ENCODE assay signal across 35 cellular contexts in the genomic region with DNA sequence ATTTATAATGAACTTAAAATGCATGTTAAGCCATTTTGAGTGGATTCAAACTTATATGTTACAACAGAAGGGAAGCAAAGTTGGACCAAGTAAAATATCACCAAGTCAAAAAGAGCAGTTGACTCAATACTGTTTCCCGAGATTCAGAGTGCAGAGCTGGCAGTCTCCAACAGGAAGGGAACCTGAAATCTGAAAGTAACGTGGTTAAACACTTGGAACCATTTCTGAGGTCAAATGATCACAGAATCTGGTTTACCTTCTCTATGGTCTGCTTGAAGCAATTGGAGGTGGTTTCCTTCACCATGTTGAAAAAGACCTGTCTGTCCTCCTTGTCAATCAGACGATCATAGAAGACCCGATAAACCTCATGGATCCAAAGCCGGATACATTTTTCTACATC.
"Had no signal": no experiment of that assay in that cellular context is flagged by ENCODE, and none has a peak within 500 bp of the region (broad histone marks: within the 10 kb centered on the region; RNA-seq: fewer than 3 reads in every experiment).

No MANE protein-coding gene starts in this region.

- DNase-seq: activated B cell treated with CpG ODN at 0.5 μM for 24 hours; activated CD4-positive, alpha-beta memory T cell treated with anti-CD3 and anti-CD28 coated beads for 36 hours; activated CD4-positive, alpha-beta T cell treated with anti-CD3 and anti-CD28 coated beads for 4 hours; activated CD4-positive, alpha-beta T cell treated with anti-CD3 and anti-CD28 coated beads, Interleukin-2, amount 10 ng/mL, durations not matched to agents 24 days and 14 days; activated CD4-positive, alpha-beta T cell treated with anti-CD3 and anti-CD28 coated beads, Interleukin-2, amount 50 U/mL, for 1 hour; activated CD4-positive, alpha-beta T cell treated with anti-CD3 and anti-CD28 coated beads, Interleukin-2, amount 50 U/mL, for 4 hours; activated CD4-positive, CD25-positive, alpha-beta regulatory T cell treated with anti-CD3 and anti-CD28 coated beads, Interleukin-2, amount 50 U/mL, for 72 hours; activated CD8-positive, alpha-beta memory T cell treated with anti-CD3 and anti-CD28 coated beads, Interleukin-2, amount 50 U/mL, for 4 hours; activated CD8-positive, alpha-beta T cell treated with anti-CD3 and anti-CD28 coated beads for 36 hours; activated effector memory CD4-positive, alpha-beta T cell treated with Interleukin-2 at 50 U/mL for 16 hours; activated gamma-delta T cell; activated naive CD4-positive, alpha-beta T cell treated with anti-CD3 and anti-CD28 coated beads, Interleukin-2, amount 10 ng/mL, durations not matched to agents 7 days and 5 days; activated naive CD4-positive, alpha-beta T cell treated with Interleukin-2 at 50 U/mL for 16 hours; activated naive CD8-positive, alpha-beta T cell treated with anti-CD3 and anti-CD28 coated beads, Interleukin-2, amount 10 ng/mL, durations not matched to agents 7 days and 5 days; activated naive CD8-positive, alpha-beta T cell treated with anti-CD3 and anti-CD28 coated beads, Interleukin-2, amount 50 U/mL, for 24 hours; activated T-cell treated with anti-CD3 and anti-CD28 coated beads for 4 hours; activated T-cell treated with anti-CD3 and anti-CD28 coated beads, Interleukin-2, amount 50 U/mL, for 24 hours; activated T-cell treated with anti-CD3 and anti-CD28 coated beads, Interleukin-2, amount 50 U/mL, for 48 hours; amygdala; anterior cingulate cortex; caudate nucleus; cerebellar nuclear complex; T-helper 1 cell; T-helper 2 cell; T-helper 9 cell had no signal

- H3K27me3 ChIP-seq: ascending aorta, cardiac muscle cell had no signal

- H3K27ac Mint-ChIP-seq: activated B cell treated with CpG ODN at 0.5 μM for 24 hours; activated CD4-positive, alpha-beta memory T cell treated with anti-CD3 and anti-CD28 coated beads for 36 hours; activated CD4-positive, alpha-beta T cell treated with anti-CD3 and anti-CD28 coated beads, Interleukin-2, amount 10 ng/mL, durations not matched to agents 24 days and 14 days; activated CD8-positive, alpha-beta T cell treated with anti-CD3 and anti-CD28 coated beads for 36 hours; activated naive CD4-positive, alpha-beta T cell treated with anti-CD3 and anti-CD28 coated beads, Interleukin-2, amount 10 ng/mL, durations not matched to agents 7 days and 5 days; activated naive CD4-positive, alpha-beta T cell treated with anti-CD3 and anti-CD28 coated beads, Interleukin-2, amount 50 U/mL, for 24 hours; activated naive CD8-positive, alpha-beta T cell; activated naive CD8-positive, alpha-beta T cell treated with anti-CD3 and anti-CD28 coated beads, Interleukin-2, amount 10 ng/mL, durations not matched to agents 7 days and 5 days; activated naive CD8-positive, alpha-beta T cell treated with anti-CD3 and anti-CD28 coated beads, Interleukin-2, amount 50 U/mL, for 24 hours; activated T-cell treated with anti-CD3 and anti-CD28 coated beads, Interleukin-2, amount 50 U/mL, for 24 hours; activated T-helper 2 cell treated with anti-CD3 and anti-CD28 coated beads, Interferon-gamma antibody, Interleukin-2, Interleukin-4, amounts not matched to agents 10 μg/mL and 5 μg/mL and 100 μg/mL, durations not matched to agents 14 hours and 24 hours and 36 hours; brain; T-helper 1 cell treated with Interleukin-12 subunit alpha and Interleukin-12 subunit beta and Interleukin-4 antibody, amounts not matched to agents 30 μg/mL and 1 μg/mL, for 36 hours; T-helper 2 cell treated with Interferon-gamma antibody and Interleukin-4, amounts not matched to agents 5 μg/mL and 100 μg/mL, for 36 hours had no signal

- H3K9me3 ChIP-seq: ascending aorta had no signal

- H3K4me3 Mint-ChIP-seq: activated B cell treated with CpG ODN at 0.5 μM for 24 hours; activated CD4-positive, alpha-beta memory T cell treated with anti-CD3 and anti-CD28 coated beads for 36 hours; activated CD4-positive, alpha-beta T cell treated with anti-CD3 and anti-CD28 coated beads, Interleukin-2, amount 10 ng/mL, durations not matched to agents 24 days and 14 days; activated CD8-positive, alpha-beta T cell treated with anti-CD3 and anti-CD28 coated beads for 36 hours; activated naive CD4-positive, alpha-beta T cell treated with anti-CD3 and anti-CD28 coated beads, Interleukin-2, amount 10 ng/mL, durations not matched to agents 7 days and 5 days; activated naive CD4-positive, alpha-beta T cell treated with anti-CD3 and anti-CD28 coated beads, Interleukin-2, amount 50 U/mL, for 24 hours; activated naive CD8-positive, alpha-beta T cell; activated naive CD8-positive, alpha-beta T cell treated with anti-CD3 and anti-CD28 coated beads, Interleukin-2, amount 10 ng/mL, durations not matched to agents 7 days and 5 days; activated naive CD8-positive, alpha-beta T cell treated with anti-CD3 and anti-CD28 coated beads, Interleukin-2, amount 50 U/mL, for 24 hours; activated T-cell treated with anti-CD3 and anti-CD28 coated beads, Interleukin-2, amount 50 U/mL, for 24 hours; brain; central memory CD8-positive, alpha-beta T cell; T-helper 1 cell treated with Interleukin-12 subunit alpha and Interleukin-12 subunit beta and Interleukin-4 antibody, amounts not matched to agents 30 μg/mL and 1 μg/mL, for 36 hours; T-helper 2 cell treated with Interferon-gamma antibody and Interleukin-4, amounts not matched to agents 5 μg/mL and 100 μg/mL, for 36 hours had no signal

- H3K27me3 Mint-ChIP-seq: activated B cell treated with CpG ODN at 0.5 μM for 24 hours; activated CD8-positive, alpha-beta T cell treated with anti-CD3 and anti-CD28 coated beads for 36 hours; activated naive CD8-positive, alpha-beta T cell; activated naive CD8-positive, alpha-beta T cell treated with anti-CD3 and anti-CD28 coated beads, Interleukin-2, amount 50 U/mL, for 24 hours; activated T-cell treated with anti-CD3 and anti-CD28 coated beads, Interleukin-2, amount 50 U/mL, for 24 hours; central memory CD8-positive, alpha-beta T cell had no signal

- H3K4me1 ChIP-seq: ascending aorta had no signal

- H3K4me1 Mint-ChIP-seq: activated B cell treated with CpG ODN at 0.5 μM for 24 hours; activated CD4-positive, alpha-beta T cell treated with anti-CD3 and anti-CD28 coated beads, Interleukin-2, amount 10 ng/mL, durations not matched to agents 24 days and 14 days; activated naive CD4-positive, alpha-beta T cell treated with anti-CD3 and anti-CD28 coated beads, Interleukin-2, amount 50 U/mL, for 24 hours; activated naive CD8-positive, alpha-beta T cell treated with anti-CD3 and anti-CD28 coated beads, Interleukin-2, amount 10 ng/mL, durations not matched to agents 7 days and 5 days; activated naive CD8-positive, alpha-beta T cell treated with anti-CD3 and anti-CD28 coated beads, Interleukin-2, amount 50 U/mL, for 24 hours; brain; central memory CD8-positive, alpha-beta T cell had no signal

- H3K27ac ChIP-seq: ascending aorta, cardiac muscle cell, VCaP had no signal

- H3K4me3 ChIP-seq: ascending aorta, cardiac muscle cell had no signal

- H3K36me3 Mint-ChIP-seq: activated CD4-positive, alpha-beta memory T cell treated with anti-CD3 and anti-CD28 coated beads for 36 hours; activated naive CD4-positive, alpha-beta T cell treated with anti-CD3 and anti-CD28 coated beads, Interleukin-2, amount 10 ng/mL, durations not matched to agents 7 days and 5 days; activated naive CD4-positive, alpha-beta T cell treated with anti-CD3 and anti-CD28 coated beads, Interleukin-2, amount 50 U/mL, for 24 hours; activated naive CD8-positive, alpha-beta T cell; activated naive CD8-positive, alpha-beta T cell treated with anti-CD3 and anti-CD28 coated beads, Interleukin-2, amount 10 ng/mL, durations not matched to agents 7 days and 5 days; brain had no signal

- H3K9me3 Mint-ChIP-seq: activated B cell treated with CpG ODN at 0.5 μM for 24 hours; activated CD4-positive, alpha-beta memory T cell treated with anti-CD3 and anti-CD28 coated beads for 36 hours; activated CD4-positive, alpha-beta T cell treated with anti-CD3 and anti-CD28 coated beads, Interleukin-2, amount 10 ng/mL, durations not matched to agents 24 days and 14 days; activated CD8-positive, alpha-beta T cell treated with anti-CD3 and anti-CD28 coated beads for 36 hours; activated naive CD4-positive, alpha-beta T cell treated with anti-CD3 and anti-CD28 coated beads, Interleukin-2, amount 10 ng/mL, durations not matched to agents 7 days and 5 days; activated naive CD4-positive, alpha-beta T cell treated with anti-CD3 and anti-CD28 coated beads, Interleukin-2, amount 50 U/mL, for 24 hours; activated naive CD8-positive, alpha-beta T cell treated with anti-CD3 and anti-CD28 coated beads, Interleukin-2, amount 10 ng/mL, durations not matched to agents 7 days and 5 days; activated naive CD8-positive, alpha-beta T cell treated with anti-CD3 and anti-CD28 coated beads, Interleukin-2, amount 50 U/mL, for 24 hours; activated T-cell treated with anti-CD3 and anti-CD28 coated beads, Interleukin-2, amount 50 U/mL, for 24 hours; activated T-helper 2 cell treated with anti-CD3 and anti-CD28 coated beads, Interferon-gamma antibody, Interleukin-2, Interleukin-4, amounts not matched to agents 10 μg/mL and 5 μg/mL and 100 μg/mL, durations not matched to agents 14 hours and 24 hours and 36 hours; central memory CD8-positive, alpha-beta T cell; T-helper 1 cell treated with Interleukin-12 subunit alpha and Interleukin-12 subunit beta and Interleukin-4 antibody, amounts not matched to agents 30 μg/mL and 1 μg/mL, for 36 hours; T-helper 2 cell treated with Interferon-gamma antibody and Interleukin-4, amounts not matched to agents 5 μg/mL and 100 μg/mL, for 36 hours had no signal

- H3K36me3 ChIP-seq: ascending aorta, cardiac muscle cell had no signal
